26 cellular contexts compared by ENCODE assay signal in genomic region chr3:133691410-133692107, GRCh38. TPM values are rescaled to one million over a fixed set of nuclear protein-coding genes. Genes with fewer than 3 reads are reported as not detected.
DNase-seq lines count a peak whose midpoint lies in the region; ATAC-seq, FAIRE-seq and TF ChIP-seq lines count a peak whose summit lies in the region.
"Had no signal": no experiment of that assay in that cellular context is flagged by ENCODE, and none has a peak within 500 bp of the region (broad histone marks: within the 10 kb centered on the region; RNA-seq: fewer than 3 reads in every experiment).

No MANE protein-coding gene starts in this region.

- no peak overlapping the region for H3K27ac ChIP-seq in H1 (ENCODE audit: low read depth, low read length)
- H3K27ac ChIP-seq: A549; BLaER1 treated with 17β-estradiol and CSF1 and Interleukin-3, amounts not matched to agents 10 nM and 100 nM had no signal

- no peak overlapping the region for H3K27ac Mint-ChIP-seq in activated naive CD4-positive, alpha-beta T cell treated with anti-CD3 and anti-CD28 coated beads, Interleukin-2, amount 50 U/mL, for 72 hours
- H3K27ac Mint-ChIP-seq in activated naive CD4-positive, alpha-beta T cell treated with anti-CD3 and anti-CD28 coated beads for 36 hours, result no peak overlapping the region
- peak overlapping the region in 1 of 2 donors; percentile 7 for H3K27ac Mint-ChIP-seq in stimulated activated naive CD8-positive, alpha-beta T cell treated with anti-CD3 and anti-CD28 coated beads, Interleukin-15, amount 100 ng/mL, for 72 hours
- H3K27ac Mint-ChIP-seq: activated CD4-positive, alpha-beta T cell treated with anti-CD3 and anti-CD28 coated beads, Interleukin-2, amount 10 ng/mL, durations not matched to agents 24 days and 14 days; mesothelial cell of epicardium; progenitor cell of endocrine pancreas had no signal

- H2BK5ac ChIP-seq in H1 (ENCODE audit: low read depth, low read length), result no peak overlapping the region

- no peak for DNase-seq in activated naive CD4-positive, alpha-beta T cell treated with anti-CD3 and anti-CD28 coated beads, Interleukin-2, amount 50 U/mL, for 72 hours (ENCODE audit: low spot score in 2 of 2)
- DNase-seq in activated naive CD4-positive, alpha-beta T cell treated with anti-CD3 and anti-CD28 coated beads for 36 hours, result no peak
- DNase-seq in NB4 (ENCODE audit: low read depth) (peak; percentile 39), H1 (ENCODE audit: low read depth in 1 of 2, low spot score in 2 of 2) (no peak), UCSD-AML1 (lab: John Stamatoyannopoulos, UW; ENCODE audit: unreplicated experiment) (no peak), glomerular visceral epithelial cell (ENCODE audit: extremely low spot score) (no peak)
- no peak for DNase-seq in stimulated activated naive CD8-positive, alpha-beta T cell treated with anti-CD3 and anti-CD28 coated beads, Interleukin-15, amount 100 ng/mL, for 72 hours
- DNase-seq: activated CD4-positive, alpha-beta T cell treated with anti-CD3 and anti-CD28 coated beads, Interleukin-2, amount 10 ng/mL, durations not matched to agents 24 days and 14 days; activated naive CD4-positive, alpha-beta T cell treated with Interleukin-2 at 50 U/mL for 16 hours; cortex of kidney; left colon; MM.1S; NCI-H2029 treated with DMSO at 0.1 percent for 48 hours; NCI-H446 treated with DMSO at 0.1 percent for 48 hours; small intestine; stimulated activated CD4-positive, alpha-beta T cell treated with anti-CD3 and anti-CD28 coated beads, Interleukin-2, amount 100 ng/mL, for 48 hours; SW 1271 had no signal

- no peak overlapping the region for H3K56ac ChIP-seq in H1 (replicated peaks; ENCODE audit: insufficient read length, low read depth, low read length)

- WGBS in H1 (ENCODE audit: extremely low coverage in 1 of 2, insufficient coverage in 1 of 2, insufficient read length in 1 of 2, insufficient replicate concordance in 2 of 2, low coverage in 1 of 2, low lambda C conversion rate in 2 of 2, missing lambda C conversion rate in 1 of 2), 2 experiments, result 74% methylated on average over 5 of the region's 5 CpGs; no CpG with 5 or more reads in 1 of the 2 experiments

- H3K9me3 ChIP-seq in H1 (ENCODE audit: insufficient read depth in 2 of 2, low read depth in 1 of 2, low read length in 1 of 2), result no peaks in the 10 kb centered on the region
- H3K9me3 ChIP-seq: A549 had no signal

- no peak overlapping the region for H2AK5ac ChIP-seq in H1 (ENCODE audit: low read depth, low read length)

- H4K5ac ChIP-seq in H1 (ENCODE audit: insufficient read length, low read depth, low read length), result no peak overlapping the region

- POLR2A ChIA-PET in H1 (lab: Charles Lee; ENCODE audit: partially characterized antibody), result no interaction called here

- H3K4me1 ChIP-seq in H1 (replicated peaks in 1 of 4; ENCODE audit: control insufficient read depth in 3 of 4, insufficient read depth in 4 of 4, low read length in 3 of 4), result no peaks in the 10 kb centered on the region
- H3K4me1 ChIP-seq: A549; BLaER1 treated with 17β-estradiol and CSF1 and Interleukin-3, amounts not matched to agents 10 nM and 100 nM had no signal

- no peak overlapping the region for H2BK120ac ChIP-seq in H1 (replicated peaks; ENCODE audit: low read depth, low read length)

- no peaks in the 10 kb centered on the region for H3K79me2 ChIP-seq in H1 (ENCODE audit: control insufficient read depth in 1 of 2, insufficient read depth in 2 of 2, low read length in 2 of 2)

- TF ChIP-seq RAD21 in H1 (IDR thresholded peaks at IDR 0.05 in 1 of 2, conservative IDR thresholded peaks at IDR 0.05 in 1 of 2; ENCODE audit: low read depth in 2 of 2, low read length in 2 of 2), result no peak

- H3K9ac ChIP-seq in H1 (replicated peaks in 1 of 4; ENCODE audit: extremely low read depth in 1 of 4, low read depth in 3 of 4, low read length in 3 of 4), result no peak overlapping the region; a peak in 1 of 7 replicates
- H3K9ac ChIP-seq: BLaER1 treated with 17β-estradiol and CSF1 and Interleukin-3, amounts not matched to agents 10 nM and 100 nM had no signal

- no peaks in the 10 kb centered on the region for H3K36me3 ChIP-seq in H1 (ENCODE audit: control insufficient read depth in 2 of 4, insufficient read depth in 4 of 4, low read length in 3 of 4)
- H3K36me3 ChIP-seq: BLaER1 treated with 17β-estradiol and CSF1 and Interleukin-3, amounts not matched to agents 10 nM and 100 nM had no signal

- H3K4me3 Mint-ChIP-seq in activated naive CD4-positive, alpha-beta T cell treated with anti-CD3 and anti-CD28 coated beads for 36 hours, result no peak overlapping the region
- H3K4me3 Mint-ChIP-seq in stimulated activated naive CD8-positive, alpha-beta T cell treated with anti-CD3 and anti-CD28 coated beads, Interleukin-15, amount 100 ng/mL, for 72 hours, result no peak overlapping the region
- H3K4me3 Mint-ChIP-seq: activated CD4-positive, alpha-beta T cell treated with anti-CD3 and anti-CD28 coated beads, Interleukin-2, amount 10 ng/mL, durations not matched to agents 24 days and 14 days; mesothelial cell of epicardium had no signal

- H3K9me3 Mint-ChIP-seq in activated naive CD4-positive, alpha-beta T cell treated with anti-CD3 and anti-CD28 coated beads, Interleukin-2, amount 50 U/mL, for 72 hours, result no peaks in the 10 kb centered on the region
- H3K9me3 Mint-ChIP-seq in activated naive CD4-positive, alpha-beta T cell treated with anti-CD3 and anti-CD28 coated beads for 36 hours, result no peaks in the 10 kb centered on the region
- no peaks in the 10 kb centered on the region for H3K9me3 Mint-ChIP-seq in stimulated activated naive CD8-positive, alpha-beta T cell treated with anti-CD3 and anti-CD28 coated beads, Interleukin-15, amount 100 ng/mL, for 72 hours
- H3K9me3 Mint-ChIP-seq: activated CD4-positive, alpha-beta T cell treated with anti-CD3 and anti-CD28 coated beads, Interleukin-2, amount 10 ng/mL, durations not matched to agents 24 days and 14 days; mesothelial cell of epicardium had no signal

- H3K36me3 Mint-ChIP-seq in activated naive CD4-positive, alpha-beta T cell treated with anti-CD3 and anti-CD28 coated beads, Interleukin-2, amount 50 U/mL, for 72 hours, result no peaks in the 10 kb centered on the region
- no peaks in the 10 kb centered on the region for H3K36me3 Mint-ChIP-seq in activated naive CD4-positive, alpha-beta T cell treated with anti-CD3 and anti-CD28 coated beads for 36 hours (ENCODE audit: low read depth)
- H3K36me3 Mint-ChIP-seq: mesothelial cell of epicardium had no signal

- H3K4me3 ChIP-seq in NB4 (ENCODE audit: low read depth, low read length) (no peak overlapping the region), H1 (ENCODE audit: extremely low read depth in 1 of 4, insufficient read depth in 2 of 4, low read depth in 3 of 4, low read length in 4 of 4) (no peak overlapping the region)
- H3K4me3 ChIP-seq: A549; BLaER1 treated with 17β-estradiol and CSF1 and Interleukin-3, amounts not matched to agents 10 nM and 100 nM had no signal

- no peak overlapping the region for H2AFZ ChIP-seq in H1 (ENCODE audit: low read length)

- H3K23ac ChIP-seq in H1 (ENCODE audit: insufficient read length), result no peak overlapping the region

- H3K27me3 Mint-ChIP-seq in activated naive CD4-positive, alpha-beta T cell treated with anti-CD3 and anti-CD28 coated beads for 36 hours (ENCODE audit: low read depth), result no peaks in the 10 kb centered on the region
- no peaks in the 10 kb centered on the region for H3K27me3 Mint-ChIP-seq in stimulated activated naive CD8-positive, alpha-beta T cell treated with anti-CD3 and anti-CD28 coated beads, Interleukin-15, amount 100 ng/mL, for 72 hours
- H3K27me3 Mint-ChIP-seq: progenitor cell of endocrine pancreas had no signal

- no peak overlapping the region for H3K14ac ChIP-seq in H1 (ENCODE audit: insufficient read length)

- H2BK15ac ChIP-seq in H1 (ENCODE audit: low read length), result no peak overlapping the region

- FAIRE-seq in H1 (lab: Jason Lieb, UNC), result no peak
- FAIRE-seq: A549, D721Med, frontal cortex, small intestine, TTC549 had no signal

- TF ChIP-seq CTCF in NB4 (IDR thresholded peaks at IDR 0.05; ENCODE audit: low read depth, low read length) (no peak), H1 (IDR thresholded peaks at IDR 0.05; ENCODE audit: control extremely low read depth in 1 of 3, insufficient read depth in 1 of 3, low read depth in 1 of 3, low read length in 3 of 3) (no peak)

- H2BK12ac ChIP-seq in H1 (ENCODE audit: low read depth, low read length), result no peak overlapping the region

- ATAC-seq in activated naive CD4-positive, alpha-beta T cell treated with anti-CD3 and anti-CD28 coated beads, Interleukin-2, amount 50 U/mL, for 72 hours, result peak; percentile 38 to 66
- ATAC-seq in stimulated activated naive CD8-positive, alpha-beta T cell treated with anti-CD3 and anti-CD28 coated beads, Interleukin-15, amount 100 ng/mL, for 72 hours, result peak; percentile 54
- ATAC-seq in GM21786 (IDR thresholded peaks at IDR 0.05; ENCODE audit: unreplicated experiment), result no peak
- ATAC-seq: left colon had no signal

- no peak for TF ChIP-seq EP300 in H1 (IDR thresholded peaks at IDR 0.05; ENCODE audit: borderline replicate concordance in 1 of 2, low read depth in 2 of 2, low read length in 2 of 2)

- no peaks in the 10 kb centered on the region for H3K4me1 Mint-ChIP-seq in activated naive CD4-positive, alpha-beta T cell treated with anti-CD3 and anti-CD28 coated beads for 36 hours (ENCODE audit: low read depth)
- H3K4me1 Mint-ChIP-seq in stimulated activated naive CD8-positive, alpha-beta T cell treated with anti-CD3 and anti-CD28 coated beads, Interleukin-15, amount 100 ng/mL, for 72 hours, result peaks cover 10% of the 10 kb centered on the region
- H3K4me1 Mint-ChIP-seq: activated CD4-positive, alpha-beta T cell treated with anti-CD3 and anti-CD28 coated beads, Interleukin-2, amount 10 ng/mL, durations not matched to agents 24 days and 14 days; mesothelial cell of epicardium had no signal

- no peak overlapping the region for H3K18ac ChIP-seq in H1 (ENCODE audit: extremely low read depth, low read length)

- no peaks in the 10 kb centered on the region for H3K27me3 ChIP-seq in H1 (replicated peaks in 1 of 4; ENCODE audit: control insufficient read depth in 3 of 4, extremely low read depth in 1 of 4, insufficient read depth in 3 of 4, low read length in 3 of 4)
- H3K27me3 ChIP-seq: BLaER1 treated with 17β-estradiol and CSF1 and Interleukin-3, amounts not matched to agents 10 nM and 100 nM had no signal

- H3K79me1 ChIP-seq in H1 (ENCODE audit: low read depth, low read length), result no peaks in the 10 kb centered on the region

- H3K4me2 ChIP-seq in H1 (ENCODE audit: insufficient read depth in 1 of 2, low read depth in 2 of 2, low read length in 2 of 2), result no peak overlapping the region
- H3K4me2 ChIP-seq: A549; BLaER1 treated with 17β-estradiol and CSF1 and Interleukin-3, amounts not matched to agents 10 nM and 100 nM had no signal

- H2BK20ac ChIP-seq in H1 (ENCODE audit: low read length), result no peak overlapping the region

- peak overlapping the region; percentile 12 for H4K8ac ChIP-seq in H1 (ENCODE audit: extremely low read depth, insufficient read depth, low read length)

- CTCF ChIA-PET in activated naive CD4-positive, alpha-beta T cell treated with anti-CD3 and anti-CD28 coated beads for 36 hours (lab: Charles Lee), result no interaction called here
- CTCF ChIA-PET in H1 (lab: Charles Lee; ENCODE audit: partially characterized antibody), result interaction anchor here (1.1 to 1.5 kb wide), 2 partner anchors 9 to 17 kb away, joined by 3 read pairs; no protein-coding TSS in a partner anchor

- no peaks in the 10 kb centered on the region for H3K23me2 ChIP-seq in H1 (ENCODE audit: low read depth, low read length)

- H4K20me1 ChIP-seq in H1 (replicated peaks in 1 of 2; ENCODE audit: control insufficient read depth in 1 of 2, insufficient read depth in 2 of 2, low read length in 2 of 2), result no peaks in the 10 kb centered on the region
- H4K20me1 ChIP-seq: BLaER1 treated with 17β-estradiol and CSF1 and Interleukin-3, amounts not matched to agents 10 nM and 100 nM had no signal

- intact Hi-C loops in activated naive CD4-positive, alpha-beta T cell treated with anti-CD3 and anti-CD28 coated beads for 36 hours (cut with micrococcal nuclease), result no loop called here

- no peak overlapping the region for H3K4ac ChIP-seq in H1 (replicated peaks; ENCODE audit: insufficient read length, low read depth, low read length)

- no peak for TF ChIP-seq POLR2A in NB4 (IDR thresholded peaks at IDR 0.05; ENCODE audit: extremely low read depth, insufficient read length)
- no peak for TF ChIP-seq POLR2A in H1 (IDR thresholded peaks at IDR 0.05; ENCODE audit: control extremely low read depth in 1 of 2, low read depth in 2 of 2, low read length in 2 of 2)

- H4K91ac ChIP-seq in H1 (replicated peaks; ENCODE audit: insufficient read length, low read length), result no peak overlapping the region

RNA-seq across cellular contexts. Expression of gene TOPBP1, which starts 29.8 kb away (rescaled TPM):
- 100 to 1,000 TPM; 110 to 112 TPM for total RNA-seq in activated naive CD4-positive, alpha-beta T cell treated with anti-CD3 and anti-CD28 coated beads, Interleukin-2, amount 50 U/mL, for 72 hours
- total RNA-seq in activated naive CD4-positive, alpha-beta T cell treated with anti-CD3 and anti-CD28 coated beads for 36 hours, result 10 to 100 TPM; 65.4 to 65.8 TPM
- 35.9 and 36.3 TPM in 2 replicates for total RNA-seq in H1 (2021; fragmentation: NEBNext Ultra II Directional; extraction: Animal tissue kit (Norgen Biotek cat#: 25700))
- polyA plus RNA-seq in H1 (2011; rRNA removed), result 14.2 and 19.7 TPM in 2 replicates
- 22.1 TPM for polyA plus RNA-seq in H1 (2011; cell fraction: cytosol; rRNA removed)
- 24.5 TPM for polyA plus RNA-seq in H1 (2011; cell fraction: nucleus; rRNA removed)
- 20.4 to 33.9 TPM (median 25.0 TPM) in 4 replicates for polyA plus RNA-seq in H1 (2012, experiment 1 of 2)
- polyA plus RNA-seq in H1 (2012, experiment 2 of 2), result 1.3 TPM
- 23.9 TPM for polyA plus RNA-seq in H1 (2013, experiment 1 of 2)
- 25.0 TPM for polyA plus RNA-seq in H1 (2013, experiment 2 of 2)
- polyA minus RNA-seq in H1 (2011; rRNA and poly(A)+ RNA removed), result 40.9 and 54.6 TPM in 2 replicates
- 15.9 TPM for polyA minus RNA-seq in H1 (2011; cell fraction: cytosol; rRNA and poly(A)+ RNA removed)
- 101 TPM for polyA minus RNA-seq in H1 (2011; cell fraction: nucleus; rRNA and poly(A)+ RNA removed)

RNA-seq across cellular contexts. Expression of gene TF, which starts 54.6 kb away (rescaled TPM):
- total RNA-seq in activated naive CD4-positive, alpha-beta T cell treated with anti-CD3 and anti-CD28 coated beads, Interleukin-2, amount 50 U/mL, for 72 hours, result under 1 TPM; 0.47 to 0.93 TPM
- under 1 TPM; 0.07 to 0.52 TPM for total RNA-seq in activated naive CD4-positive, alpha-beta T cell treated with anti-CD3 and anti-CD28 coated beads for 36 hours
- 0.06 and 0.26 TPM in 2 replicates for total RNA-seq in H1 (2021; fragmentation: NEBNext Ultra II Directional; extraction: Animal tissue kit (Norgen Biotek cat#: 25700))
- 0.02 and 0.19 TPM in 2 replicates for polyA plus RNA-seq in H1 (2011; rRNA removed)
- 1.6 TPM for polyA plus RNA-seq in H1 (2011; cell fraction: cytosol; rRNA removed)
- 0.31 TPM for polyA plus RNA-seq in H1 (2011; cell fraction: nucleus; rRNA removed)
- 0.04 to 0.97 TPM (median 0.13 TPM) in 4 replicates for polyA plus RNA-seq in H1 (2012, experiment 1 of 2)
- polyA plus RNA-seq in H1 (2012, experiment 2 of 2), result 0.34 TPM
- 0.08 TPM for polyA plus RNA-seq in H1 (2013, experiment 1 of 2)
- polyA plus RNA-seq in H1 (2013, experiment 2 of 2), result 0.07 TPM
- under 0.01 and 0.02 TPM in 2 replicates for polyA minus RNA-seq in H1 (2011; rRNA and poly(A)+ RNA removed)
- not detected for polyA minus RNA-seq in H1 (2011; cell fraction: cytosol; rRNA and poly(A)+ RNA removed)
- not detected for polyA minus RNA-seq in H1 (2011; cell fraction: nucleus; rRNA and poly(A)+ RNA removed)
- total RNA-seq: G401 had no signal
